ENCODE assay signal across 11 cellular contexts in genomic region chr17:6775871-6776405, GRCh38. TPM values are rescaled to one million over a fixed set of nuclear protein-coding genes. Genes with fewer than 3 reads are reported as not detected.
A peak's percentile ranks its signal among the peaks of the same experiment; 100 is the strongest.
DNase-seq lines count a peak whose midpoint lies in the region; ATAC-seq, FAIRE-seq and TF ChIP-seq lines count a peak whose summit lies in the region.
"Had no signal": no experiment of that assay in that cellular context is flagged by ENCODE, and none has a peak within 500 bp of the region (broad histone marks: within the 10 kb centered on the region; RNA-seq: fewer than 3 reads in every experiment).

FBXO39 (plus strand) TSS chr17:6776215; CDS start chr17:6779869, 3,654 bp downstream.

- FAIRE-seq in GM12878 (lab: Jason Lieb, UNC), result no peak

- H3K9ac ChIP-seq in GM12878 (ENCODE audit: control insufficient read depth, insufficient read depth, low read length), result no peak within 1 kb of the TSS

- H3K4me1 Mint-ChIP-seq in activated naive CD8-positive, alpha-beta T cell treated with anti-CD3 and anti-CD28 coated beads, Interleukin-2, amount 10 ng/mL, durations not matched to agents 7 days and 5 days, result peaks cover 27% of the 10 kb centered on the region
- H3K4me1 Mint-ChIP-seq in activated naive CD8-positive, alpha-beta T cell treated with anti-CD3 and anti-CD28 coated beads for 36 hours, result peaks cover 2% of the 10 kb centered on the region
- peaks cover 3 to 15% of the 10 kb centered on the region in 2 donors for H3K4me1 Mint-ChIP-seq in immature natural killer cell

- CTCF ChIA-PET in GM12878 (lab: Yijun Ruan, JAX), result no interaction called here

- H3K9me3 Mint-ChIP-seq in activated naive CD8-positive, alpha-beta T cell treated with anti-CD3 and anti-CD28 coated beads, Interleukin-2, amount 10 ng/mL, durations not matched to agents 7 days and 5 days, result peaks cover 32% of the 10 kb centered on the region
- peaks cover 28% of the 10 kb centered on the region for H3K9me3 Mint-ChIP-seq in activated naive CD8-positive, alpha-beta T cell treated with anti-CD3 and anti-CD28 coated beads for 36 hours
- H3K9me3 Mint-ChIP-seq in immature natural killer cell, result peaks cover 15 to 38% (median 35%) of the 10 kb centered on the region in 6 donors

- H3K4me3 Mint-ChIP-seq in activated naive CD8-positive, alpha-beta T cell treated with anti-CD3 and anti-CD28 coated beads, Interleukin-2, amount 10 ng/mL, durations not matched to agents 7 days and 5 days, result peak within 1 kb of the TSS; percentile 22
- no peak within 1 kb of the TSS for H3K4me3 Mint-ChIP-seq in activated naive CD8-positive, alpha-beta T cell treated with anti-CD3 and anti-CD28 coated beads for 36 hours
- H3K4me3 Mint-ChIP-seq in immature natural killer cell, result peak within 1 kb of the TSS in 3 of 5 donors; percentile 19 to 34 (median 33)
- H3K4me3 Mint-ChIP-seq: B cell had no signal

- peak; percentile 65 for DNase-seq in activated naive CD8-positive, alpha-beta T cell treated with anti-CD3 and anti-CD28 coated beads, Interleukin-2, amount 10 ng/mL, durations not matched to agents 7 days and 5 days
- no peak for DNase-seq in activated naive CD8-positive, alpha-beta T cell treated with anti-CD3 and anti-CD28 coated beads for 36 hours
- DNase-seq in GM12878 (ENCODE audit: low read depth, low spot score), result no peak
- no peak for DNase-seq in immature natural killer cell
- no peak for DNase-seq in testis
- no peak for DNase-seq in DMS53 (lab: John Stamatoyannopoulos, UW)
- no peak for DNase-seq in activated T-cell treated with anti-CD3 and anti-CD28 coated beads, Interleukin-2, amount 50 U/mL, for 48 hours
- DNase-seq in COR-L47 (lab: John Stamatoyannopoulos, UW), result no peak
- DNase-seq: NCI-H1092 treated with DMSO at 0.1 percent for 48 hours, NCI-H774 had no signal

- no peak within 1 kb of the TSS for H3K27ac Mint-ChIP-seq in activated naive CD8-positive, alpha-beta T cell treated with anti-CD3 and anti-CD28 coated beads, Interleukin-2, amount 10 ng/mL, durations not matched to agents 7 days and 5 days
- no peak within 1 kb of the TSS for H3K27ac Mint-ChIP-seq in activated naive CD8-positive, alpha-beta T cell treated with anti-CD3 and anti-CD28 coated beads for 36 hours
- no peak within 1 kb of the TSS for H3K27ac Mint-ChIP-seq in immature natural killer cell
- H3K27ac Mint-ChIP-seq: B cell had no signal

- SMC1A ChIA-PET in GM12878 (lab: Charles Lee; ENCODE audit: uncharacterized antibody, unreplicated experiment), result no interaction called here

- TF ChIP-seq POLR2A in GM12878 (IDR thresholded peaks at IDR 0.05; ENCODE audit: low read depth, low read length) (peak; percentile 65), testis (IDR thresholded peaks at IDR 0.05) (no peak)

- 65% methylated on average over 38 of the region's 49 CpGs for WGBS in GM12878 (ENCODE audit: insufficient coverage, insufficient replicate concordance, low lambda C conversion rate, missing lambda C conversion rate)
- WGBS in testis, 2 donors, result 3 to 4% methylated on average over 31 to 42 of the region's 49 CpGs

- intact Hi-C loops in GM12878 (cut with micrococcal nuclease; ENCODE audit: unreplicated experiment) (no loop called here), testis (cut with DNase I; ENCODE audit: low total_unique reads) (no loop called here)

- peaks cover 11% of the 10 kb centered on the region for H3K27me3 Mint-ChIP-seq in activated naive CD8-positive, alpha-beta T cell treated with anti-CD3 and anti-CD28 coated beads, Interleukin-2, amount 10 ng/mL, durations not matched to agents 7 days and 5 days
- peaks cover 65% of the 10 kb centered on the region for H3K27me3 Mint-ChIP-seq in activated naive CD8-positive, alpha-beta T cell treated with anti-CD3 and anti-CD28 coated beads for 36 hours
- H3K27me3 Mint-ChIP-seq in immature natural killer cell (ENCODE audit: low read depth in 3 of 3), result peaks cover 6 to 9% (median 8%) of the 10 kb centered on the region in 3 donors

- no peak for TF ChIP-seq EP300 in GM12878 (IDR thresholded peaks at IDR 0.05; ENCODE audit: borderline replicate concordance in 1 of 2, control insufficient read depth in 1 of 2, low read depth in 2 of 2, low read length in 2 of 2)

- ATAC-seq in activated naive CD8-positive, alpha-beta T cell treated with anti-CD3 and anti-CD28 coated beads, Interleukin-2, amount 10 ng/mL, durations not matched to agents 7 days and 5 days (ENCODE audit: low read depth), result peak; percentile 67
- ATAC-seq in GM12878, result peak; percentile 32

- H2AFZ ChIP-seq in GM12878 (ENCODE audit: control insufficient read depth, low read depth, low read length), result no peak within 1 kb of the TSS

- H3K9me3 ChIP-seq in GM12878 (replicated peaks; ENCODE audit: control insufficient read depth, insufficient read depth, low read length), result peaks cover 16% of the 10 kb centered on the region
- H3K9me3 ChIP-seq in testis, result no peaks in the 10 kb centered on the region

- no peak within 1 kb of the TSS for H3K4me2 ChIP-seq in GM12878 (ENCODE audit: control insufficient read depth, insufficient read depth)

- H3K36me3 ChIP-seq in GM12878 (ENCODE audit: control insufficient read depth in 2 of 2, insufficient read depth in 2 of 2, low read length in 1 of 2) (peaks cover 2 to 20% of the 10 kb centered on the region in 2 experiments), testis (ENCODE audit: low read depth, missing control alignments) (no peaks in the 10 kb centered on the region)

- H3K4me3 ChIP-seq in GM12878 (no peak within 1 kb of the TSS), testis (peak within 1 kb of the TSS; percentile 10 to 52)

- no peaks in the 10 kb centered on the region for H3K4me1 ChIP-seq in GM12878 (ENCODE audit: control insufficient read depth, insufficient read depth, low read length)
- H3K4me1 ChIP-seq in testis, result peaks cover 5% of the 10 kb centered on the region

- no TSS peak for BruUV-seq in GM12878 (replicated peaks; lab: Mats Ljungman, UMichigan)

- TF ChIP-seq CTCF in GM12878 (IDR thresholded peaks at IDR 0.05 in 2 of 3, conservative IDR thresholded peaks at IDR 0.05 in 1 of 3; ENCODE audit: control insufficient read depth in 2 of 3, extremely low read depth in 1 of 3, insufficient read depth in 1 of 3, low read depth in 3 of 3, low read length in 3 of 3) (no peak), testis (IDR thresholded peaks at IDR 0.05) (no peak)

- POLR2A ChIA-PET in activated naive CD8-positive, alpha-beta T cell treated with anti-CD3 and anti-CD28 coated beads, Interleukin-2, amount 10 ng/mL, durations not matched to agents 7 days and 5 days (lab: Charles Lee), result interaction anchor here (0.6 to 2.1 kb wide), 5 partner anchors 12 to 26 kb away, joined by 3 to 13 read pairs (median 6); partner anchors contain the start of gene XAF1
- POLR2A ChIA-PET in GM12878 (lab: Charles Lee), result no interaction called here

- H3K79me2 ChIP-seq in GM12878 (ENCODE audit: control insufficient read depth, insufficient read depth, low read length), result no peaks in the 10 kb centered on the region

- RAD21 ChIA-PET in GM12878 (lab: Charles Lee; ENCODE audit: unreplicated experiment), result no interaction called here

- no peaks in the 10 kb centered on the region for H4K20me1 ChIP-seq in GM12878 (ENCODE audit: control insufficient read depth, insufficient read depth)

- no peaks in the 10 kb centered on the region for H3K27me3 ChIP-seq in GM12878 (replicated peaks in 1 of 2; ENCODE audit: control insufficient read depth in 2 of 2, insufficient read depth in 2 of 2, low read length in 1 of 2)
- no peaks in the 10 kb centered on the region for H3K27me3 ChIP-seq in testis

- H3K27ac ChIP-seq in GM12878 (ENCODE audit: control insufficient read depth, insufficient read depth) (no peak within 1 kb of the TSS), testis (no peak within 1 kb of the TSS)

- peaks cover 56% of the 10 kb centered on the region for H3K36me3 Mint-ChIP-seq in activated naive CD8-positive, alpha-beta T cell treated with anti-CD3 and anti-CD28 coated beads, Interleukin-2, amount 10 ng/mL, durations not matched to agents 7 days and 5 days
- peaks cover 46% of the 10 kb centered on the region for H3K36me3 Mint-ChIP-seq in activated naive CD8-positive, alpha-beta T cell treated with anti-CD3 and anti-CD28 coated beads for 36 hours
- peaks cover 40 to 45% (median 42%) of the 10 kb centered on the region in 3 donors for H3K36me3 Mint-ChIP-seq in immature natural killer cell

- in situ Hi-C loops in GM12878 (cut with MboI), result no loop called here

- no peak for TF ChIP-seq RAD21 in GM12878 (IDR thresholded peaks at IDR 0.05; ENCODE audit: insufficient read depth, low read depth, low read length)

TF ChIP-seq in GM12878, 131 proteins besides CTCF, POLR2A, EP300 and RAD21 (continues in another document):
- TF ChIP-seq MYB (IDR thresholded peaks at IDR 0.05; ENCODE audit: borderline replicate concordance, low read depth, low read length), result no peak
- TF ChIP-seq SMAD5 (IDR thresholded peaks at IDR 0.05; ENCODE audit: low read depth), result no peak
- peak; percentile 14; the same call in 1 of the 2 replicates for TF ChIP-seq PAX5 (IDR thresholded peaks at IDR 0.05; ENCODE audit: borderline replicate concordance, low read depth, low read length)

RNA-seq across cellular contexts. Expression of gene FBXO39, which starts in this region (rescaled TPM):
- total RNA-seq in activated naive CD8-positive, alpha-beta T cell treated with anti-CD3 and anti-CD28 coated beads, Interleukin-2, amount 10 ng/mL, durations not matched to agents 7 days and 5 days, result under 1 TPM; 0.48 to 0.69 TPM
- total RNA-seq in activated naive CD8-positive, alpha-beta T cell treated with anti-CD3 and anti-CD28 coated beads for 36 hours, result not detected
- total RNA-seq in GM12878 (2013; cell fraction: nucleolus; rRNA removed), result 3.8 and 4.3 TPM in 2 replicates
- total RNA-seq in GM12878 (2014; rRNA removed) (0.11 TPM in 1 of 2 replicates, not detected in the other), GM12878 (2014; rRNA removed; fragmentation: Illumina TruSeq; extraction: Trizol) (0.18 TPM in 1 of 2 replicates, not detected in the other), GM12878 (2021) (not detected in 2 replicates), testis (10 to 100 TPM; 19.9 to 46.9 TPM)
- polyA plus RNA-seq in GM12878 (2011; ENCODE audit: low read depth), result not detected
- polyA plus RNA-seq in GM12878 (2011; rRNA removed) (0.62 and 0.65 TPM in 2 replicates), GM12878 (2014; fragmentation: Illumina TruSeq; extraction: Trizol) (0.13 TPM in 1 of 2 replicates, not detected in the other), GM12878 (2014; fragmentation: Nextera tagmentation; extraction: Ambion mirVana) (under 1 TPM in 1 of 2 experiments, not detected in 1; 0.05 TPM), GM12878 (2014; rRNA removed) (0.15 TPM in 1 of 2 replicates, not detected in the other), GM12878 (2016; fragmentation: Nextera tagmentation; extraction: Ambion mirVana) (not detected), immature natural killer cell (not detected), testis (ENCODE audit: insufficient read depth, low read depth, low replicate concordance) (62.0 TPM)
- polyA plus RNA-seq in GM12878 (2011; cell fraction: cytosol; rRNA removed), result 0.36 and 0.50 TPM in 2 replicates
- 2.0 and 2.1 TPM in 2 replicates for polyA plus RNA-seq in GM12878 (2011; cell fraction: nucleus; rRNA removed)
- polyA plus RNA-seq in GM12878 (2012), result 0.14 and 0.35 TPM in 2 replicates
- 1.1 and 1.2 TPM in 2 replicates for polyA minus RNA-seq in GM12878 (2011; rRNA and poly(A)+ RNA removed)
- polyA minus RNA-seq in GM12878 (2011; cell fraction: cytosol; rRNA and poly(A)+ RNA removed), result not detected in 2 replicates
- 1.5 TPM in 2 replicates for polyA minus RNA-seq in GM12878 (2011; cell fraction: nucleus; rRNA and poly(A)+ RNA removed)
- total RNA-seq: B cell had no signal

Comparison
In these comparisons a context has a peak if more than half of its experiments do, and no peak if none do; other contexts are left out.
1. RNA of gene FBXO39 (polyA plus RNA-seq): 62.0 TPM in testis (single experiment); 0.05 to 2.1 TPM in GM12878 and not detected in immature natural killer cell; every median in the first group is over 10 times any median in the second.
2. Peak in DNase-seq and ATAC-seq in activated naive CD8-positive, alpha-beta T cell treated with anti-CD3 and anti-CD28 coated beads, Interleukin-2, amount 10 ng/mL, durations not matched to agents 7 days and 5 days; RNA of the gene not detected or under 1 TPM.